16 cellular contexts compared by ENCODE assay signal in the genomic region with DNA sequence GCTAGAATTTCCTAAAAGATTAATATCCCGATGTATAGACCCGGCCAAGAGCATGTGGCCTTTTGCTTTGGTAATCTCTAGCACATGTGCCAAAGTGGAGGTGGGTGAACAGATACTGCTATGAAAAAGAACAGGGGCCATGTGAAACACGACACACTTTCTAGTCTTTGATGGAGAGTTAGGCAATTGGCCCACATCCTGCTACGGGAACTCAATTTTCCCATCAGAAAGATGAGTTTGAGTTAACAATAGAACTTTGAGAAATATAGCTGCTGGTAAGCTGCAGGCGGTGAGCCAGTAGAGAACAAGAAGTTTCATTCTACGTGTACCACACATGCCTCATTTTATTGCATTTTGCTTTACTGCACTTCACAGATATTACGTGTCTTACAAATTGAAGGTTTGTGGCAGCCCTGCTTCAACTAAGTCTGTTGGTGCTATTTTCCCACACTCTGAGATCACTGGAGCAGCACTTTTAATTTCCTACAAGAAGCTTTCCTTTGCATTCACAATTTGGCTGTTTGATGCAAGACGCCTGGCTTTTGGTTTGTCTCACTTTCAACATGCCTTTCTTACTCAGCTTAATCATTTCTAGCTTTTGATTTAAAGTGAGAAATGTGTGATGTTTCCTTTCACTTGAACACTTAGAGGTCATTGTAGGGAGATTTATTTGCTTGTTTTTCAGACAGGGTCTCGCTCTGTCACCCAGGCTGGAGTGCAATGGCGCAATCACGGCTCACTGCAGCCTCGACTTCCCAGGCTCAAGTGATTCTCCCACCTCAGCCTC. TPM values are rescaled to one million over a fixed set of nuclear protein-coding genes. Genes with fewer than 3 reads are reported as not detected.
DNase-seq lines count a peak whose midpoint lies in the region; ATAC-seq and TF ChIP-seq lines count a peak whose summit lies in the region.
"Had no signal": no experiment of that assay in that cellular context is flagged by ENCODE, and none has a peak within 500 bp of the region (broad histone marks: within the 10 kb centered on the region; RNA-seq: fewer than 3 reads in every experiment).

No MANE protein-coding gene starts in this region.

- TF ChIP-seq POLR2A in lower leg skin (IDR thresholded peaks at IDR 0.05) = no peak

- intact Hi-C loops in lower leg skin (cut with DNase I; ENCODE audit: low total_unique reads) = no loop called here
- intact Hi-C loops in PC-9 (cut with micrococcal nuclease; ENCODE audit: unreplicated experiment) = no loop called here

- no peaks in the 10 kb centered on the region for H3K4me1 ChIP-seq in PC-9 (replicated peaks; ENCODE audit: insufficient read depth)
- H3K4me1 ChIP-seq: SJCRH30, uterus had no signal

- no peak overlapping the region for H3K4me2 ChIP-seq in PC-9

- no peak overlapping the region for H3K27ac ChIP-seq in PC-9
- H3K27ac ChIP-seq: SJCRH30, uterus had no signal

- H3K9me2 ChIP-seq in PC-9 (ENCODE audit: insufficient read depth) = no peaks in the 10 kb centered on the region

- TF ChIP-seq CTCF in lower leg skin (IDR thresholded peaks at IDR 0.05) (no peak), PC-9 (conservative IDR thresholded peaks at IDR 0.05) (no peak)

- H3K27ac Mint-ChIP-seq in activated T-cell treated with anti-CD3 and anti-CD28 coated beads, Interleukin-2, amount 50 U/mL, for 24 hours = peak overlapping the region; percentile 97

- ATAC-seq in HG02610 (IDR thresholded peaks at IDR 0.05; ENCODE audit: unreplicated experiment) = peak; percentile 72
- ATAC-seq: HCT116 had no signal

- WGBS in lower leg skin, 2 donors = 87 to 90% methylated on average over 12 of the region's 12 CpGs

- H2AFZ ChIP-seq in PC-9 = no peak overlapping the region

- CTCF ChIA-PET in PC-9 (lab: Charles Lee) = interaction anchor here (0.7 kb wide), 1 partner anchor 20 kb away, joined by 3 read pairs; no protein-coding TSS in a partner anchor

- peaks cover 45% of the 10 kb centered on the region for H3K4me1 Mint-ChIP-seq in activated T-cell treated with anti-CD3 and anti-CD28 coated beads, Interleukin-2, amount 50 U/mL, for 24 hours (ENCODE audit: low read depth)

- H3K4me3 Mint-ChIP-seq in activated T-cell treated with anti-CD3 and anti-CD28 coated beads, Interleukin-2, amount 50 U/mL, for 24 hours = peak overlapping the region; percentile 26

- H3K4me3 ChIP-seq in lower leg skin (ENCODE audit: low read depth, poor library complexity, severe bottlenecking) (no peak overlapping the region), PC-9 (no peak overlapping the region)
- H3K4me3 ChIP-seq: SJCRH30, uterus had no signal

- H3K9me3 ChIP-seq in PC-9 (ENCODE audit: insufficient read depth, low read depth) = no peaks in the 10 kb centered on the region
- H3K9me3 ChIP-seq: SJCRH30, uterus had no signal

- H3F3A ChIP-seq in PC-9 (ENCODE audit: insufficient read depth, low read depth) = no peaks in the 10 kb centered on the region

- POLR2A ChIA-PET in PC-9 (lab: Charles Lee; ENCODE audit: unreplicated experiment) = no interaction called here

- no peaks in the 10 kb centered on the region for H3K36me3 ChIP-seq in PC-9 (ENCODE audit: low read depth)
- H3K36me3 ChIP-seq: SJCRH30, uterus had no signal

- DNase-seq in activated T-cell treated with anti-CD3 and anti-CD28 coated beads for 24 hours (ENCODE audit: low read depth) (peak; percentile 15), activated T-cell treated with anti-CD3 and anti-CD28 coated beads for 4 hours (no peak), NCI-H2227 (lab: John Stamatoyannopoulos, UW; ENCODE audit: unreplicated experiment) (no peak), lower leg skin (ENCODE audit: low spot score in 2 of 2) (no peak), PC-9 (no peak)
- peak; percentile 42 for DNase-seq in activated T-cell treated with anti-CD3 and anti-CD28 coated beads, Interleukin-2, amount 50 U/mL, for 24 hours
- DNase-seq in stimulated activated CD8-positive, alpha-beta memory T cell treated with anti-CD3 and anti-CD28 coated beads, Interleukin-15, amount 100 ng/mL, for 48 hours (ENCODE audit: low read depth in 2 of 2) = peak; percentile 7 to 36
- DNase-seq: activated CD8-positive, alpha-beta memory T cell treated with anti-CD3 and anti-CD28 coated beads, Interleukin-2, amount 50 U/mL, for 4 hours; dermis blood vessel endothelial cell; GF-D8; NCI-H2081 treated with DMSO at 0.1 percent for 48 hours; SJCRH30; uterus had no signal

- no peaks in the 10 kb centered on the region for H3K27me3 ChIP-seq in PC-9 (ENCODE audit: insufficient read depth, low read depth)
- H3K27me3 ChIP-seq: SJCRH30, uterus had no signal

- BruUV-seq in PC-9 (replicated peaks; lab: Mats Ljungman, UMichigan) = no TSS peak

- H4K20me1 ChIP-seq in PC-9 (ENCODE audit: insufficient read depth) = no peaks in the 10 kb centered on the region

- no peaks in the 10 kb centered on the region for H3K79me2 ChIP-seq in PC-9 (ENCODE audit: low read depth)

- no peaks in the 10 kb centered on the region for H3K9me3 Mint-ChIP-seq in activated T-cell treated with anti-CD3 and anti-CD28 coated beads, Interleukin-2, amount 50 U/mL, for 24 hours

- peaks cover 38% of the 10 kb centered on the region for H3K36me3 Mint-ChIP-seq in activated T-cell treated with anti-CD3 and anti-CD28 coated beads, Interleukin-2, amount 50 U/mL, for 24 hours (ENCODE audit: low read depth)

- H3K27me3 Mint-ChIP-seq in activated T-cell treated with anti-CD3 and anti-CD28 coated beads, Interleukin-2, amount 50 U/mL, for 24 hours = no peaks in the 10 kb centered on the region

RNA-seq across cellular contexts. Expression of a gene that starts 46.3 kb away (rescaled TPM):
- total RNA-seq in lower leg skin (under 1 TPM in 1 of 4 donors, not detected in 3; 0.16 TPM), PC-9 (2021) (not detected in 2 replicates)
- total RNA-seq: dermis blood vessel endothelial cell, glomerular endothelial cell, SJCRH30, uterus had no signal

Comparison
In these comparisons a context has a peak if more than half of its experiments do, and no peak if none do; other contexts are left out.
1. DNase-seq: peak in activated T-cell treated with anti-CD3 and anti-CD28 coated beads for 24 hours (single experiment), activated T-cell treated with anti-CD3 and anti-CD28 coated beads, Interleukin-2, amount 50 U/mL, for 24 hours (single experiment) and stimulated activated CD8-positive, alpha-beta memory T cell treated with anti-CD3 and anti-CD28 coated beads, Interleukin-15, amount 100 ng/mL, for 48 hours (2 of 2); none in activated T-cell treated with anti-CD3 and anti-CD28 coated beads for 4 hours (single experiment), NCI-H2227 (single experiment), lower leg skin (0 of 2) and PC-9 (0 of 2).